In the genomic region with DNA sequence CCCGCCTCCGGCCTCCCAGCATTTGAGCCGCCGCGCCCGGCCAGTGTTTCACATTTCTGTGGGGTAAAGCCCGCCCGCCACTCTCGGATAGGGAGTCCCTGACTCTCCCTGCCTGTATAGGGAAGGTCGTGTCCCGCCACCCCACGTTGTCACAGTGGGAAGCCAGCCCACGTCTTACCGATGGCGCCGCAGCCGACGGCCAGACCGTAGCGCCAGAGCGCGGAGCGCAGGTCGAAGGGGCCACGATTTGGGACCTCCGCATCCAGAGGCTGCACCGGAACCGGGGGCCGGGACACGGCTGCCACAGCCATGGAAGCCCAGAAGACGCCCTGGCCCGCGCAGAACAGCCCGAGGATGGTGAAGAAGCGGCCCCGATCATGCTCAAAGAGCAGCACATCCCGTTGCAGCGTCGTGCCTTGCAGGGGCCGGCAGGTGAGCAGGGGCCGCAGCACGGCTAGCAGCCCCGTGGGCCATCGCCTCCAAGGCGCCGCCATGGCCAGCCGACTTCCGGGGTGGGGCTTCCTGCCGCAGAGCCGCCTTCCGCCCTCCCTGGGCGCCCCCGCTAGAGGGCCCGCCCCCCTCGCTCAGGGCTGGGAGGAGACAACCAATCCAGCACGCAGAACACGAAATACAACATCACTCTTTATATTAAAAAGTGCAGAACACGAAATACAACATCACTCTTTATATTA, we compare ENCODE assay signal across 1 cellular context.
TF ChIP-seq lines count a peak whose summit lies in the region.

A gene with protein sequence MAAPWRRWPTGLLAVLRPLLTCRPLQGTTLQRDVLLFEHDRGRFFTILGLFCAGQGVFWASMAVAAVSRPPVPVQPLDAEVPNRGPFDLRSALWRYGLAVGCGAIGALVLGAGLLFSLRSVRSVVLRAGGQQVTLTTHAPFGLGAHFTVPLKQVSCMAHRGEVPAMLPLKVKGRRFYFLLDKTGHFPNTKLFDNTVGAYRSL (minus strand): TSS at position 506 of the 692 bp plus-strand sequence. CDS start 12 bp downstream, at position 494.

TF ChIP-seq in K562, 482 proteins besides CTCF, POLR2A, EP300 and RAD21 (continued from another document and continues in another):
- TF ChIP-seq, protein P1, sequence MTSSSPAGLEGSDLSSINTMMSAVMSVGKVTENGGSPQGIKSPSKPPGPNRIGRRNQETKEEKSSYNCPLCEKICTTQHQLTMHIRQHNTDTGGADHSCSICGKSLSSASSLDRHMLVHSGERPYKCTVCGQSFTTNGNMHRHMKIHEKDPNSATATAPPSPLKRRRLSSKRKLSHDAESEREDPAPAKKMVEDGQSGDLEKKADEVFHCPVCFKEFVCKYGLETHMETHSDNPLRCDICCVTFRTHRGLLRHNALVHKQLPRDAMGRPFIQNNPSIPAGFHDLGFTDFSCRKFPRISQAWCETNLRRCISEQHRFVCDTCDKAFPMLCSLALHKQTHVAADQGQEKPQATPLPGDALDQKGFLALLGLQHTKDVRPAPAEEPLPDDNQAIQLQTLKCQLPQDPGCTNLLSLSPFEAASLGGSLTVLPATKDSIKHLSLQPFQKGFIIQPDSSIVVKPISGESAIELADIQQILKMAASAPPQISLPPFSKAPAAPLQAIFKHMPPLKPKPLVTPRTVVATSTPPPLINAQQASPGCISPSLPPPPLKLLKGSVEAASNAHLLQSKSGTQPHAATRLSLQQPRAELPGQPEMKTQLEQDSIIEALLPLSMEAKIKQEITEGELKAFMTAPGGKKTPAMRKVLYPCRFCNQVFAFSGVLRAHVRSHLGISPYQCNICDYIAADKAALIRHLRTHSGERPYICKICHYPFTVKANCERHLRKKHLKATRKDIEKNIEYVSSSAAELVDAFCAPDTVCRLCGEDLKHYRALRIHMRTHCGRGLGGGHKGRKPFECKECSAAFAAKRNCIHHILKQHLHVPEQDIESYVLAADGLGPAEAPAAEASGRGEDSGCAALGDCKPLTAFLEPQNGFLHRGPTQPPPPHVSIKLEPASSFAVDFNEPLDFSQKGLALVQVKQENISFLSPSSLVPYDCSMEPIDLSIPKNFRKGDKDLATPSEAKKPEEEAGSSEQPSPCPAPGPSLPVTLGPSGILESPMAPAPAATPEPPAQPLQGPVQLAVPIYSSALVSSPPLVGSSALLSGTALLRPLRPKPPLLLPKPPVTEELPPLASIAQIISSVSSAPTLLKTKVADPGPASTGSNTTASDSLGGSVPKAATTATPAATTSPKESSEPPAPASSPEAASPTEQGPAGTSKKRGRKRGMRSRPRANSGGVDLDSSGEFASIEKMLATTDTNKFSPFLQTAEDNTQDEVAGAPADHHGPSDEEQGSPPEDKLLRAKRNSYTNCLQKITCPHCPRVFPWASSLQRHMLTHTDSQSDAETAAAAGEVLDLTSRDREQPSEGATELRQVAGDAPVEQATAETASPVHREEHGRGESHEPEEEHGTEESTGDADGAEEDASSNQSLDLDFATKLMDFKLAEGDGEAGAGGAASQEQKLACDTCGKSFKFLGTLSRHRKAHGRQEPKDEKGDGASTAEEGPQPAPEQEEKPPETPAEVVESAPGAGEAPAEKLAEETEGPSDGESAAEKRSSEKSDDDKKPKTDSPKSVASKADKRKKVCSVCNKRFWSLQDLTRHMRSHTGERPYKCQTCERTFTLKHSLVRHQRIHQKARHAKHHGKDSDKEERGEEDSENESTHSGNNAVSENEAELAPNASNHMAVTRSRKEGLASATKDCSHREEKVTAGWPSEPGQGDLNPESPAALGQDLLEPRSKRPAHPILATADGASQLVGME (CRISPR knock-in tag; IDR thresholded peaks at IDR 0.05) = no peak
- TF ChIP-seq ZNF41 (CRISPR knock-in tag; conservative IDR thresholded peaks at IDR 0.05) = no peak
- TF ChIP-seq, protein P2, sequence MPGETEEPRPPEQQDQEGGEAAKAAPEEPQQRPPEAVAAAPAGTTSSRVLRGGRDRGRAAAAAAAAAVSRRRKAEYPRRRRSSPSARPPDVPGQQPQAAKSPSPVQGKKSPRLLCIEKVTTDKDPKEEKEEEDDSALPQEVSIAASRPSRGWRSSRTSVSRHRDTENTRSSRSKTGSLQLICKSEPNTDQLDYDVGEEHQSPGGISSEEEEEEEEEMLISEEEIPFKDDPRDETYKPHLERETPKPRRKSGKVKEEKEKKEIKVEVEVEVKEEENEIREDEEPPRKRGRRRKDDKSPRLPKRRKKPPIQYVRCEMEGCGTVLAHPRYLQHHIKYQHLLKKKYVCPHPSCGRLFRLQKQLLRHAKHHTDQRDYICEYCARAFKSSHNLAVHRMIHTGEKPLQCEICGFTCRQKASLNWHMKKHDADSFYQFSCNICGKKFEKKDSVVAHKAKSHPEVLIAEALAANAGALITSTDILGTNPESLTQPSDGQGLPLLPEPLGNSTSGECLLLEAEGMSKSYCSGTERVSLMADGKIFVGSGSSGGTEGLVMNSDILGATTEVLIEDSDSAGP (CRISPR knock-in tag; IDR thresholded peaks at IDR 0.05) = no peak
- TF ChIP-seq RBM39 (optimal IDR thresholded peaks at IDR 0.05; ENCODE audit: low read depth, low read length) = no peak
- TF ChIP-seq GATAD2B (IDR thresholded peaks at IDR 0.05; ENCODE audit: borderline replicate concordance) = no peak
- no peak for TF ChIP-seq POU5F1 (IDR thresholded peaks at IDR 0.05; ENCODE audit: borderline replicate concordance, low read depth, low read length, partially characterized antibody)
- TF ChIP-seq, protein P3, sequence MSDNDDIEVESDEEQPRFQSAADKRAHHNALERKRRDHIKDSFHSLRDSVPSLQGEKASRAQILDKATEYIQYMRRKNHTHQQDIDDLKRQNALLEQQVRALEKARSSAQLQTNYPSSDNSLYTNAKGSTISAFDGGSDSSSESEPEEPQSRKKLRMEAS (CRISPR knock-in tag; IDR thresholded peaks at IDR 0.05) = peak; percentile 82
- TF ChIP-seq SMARCE1 (IDR thresholded peaks at IDR 0.05) = no peak
- TF ChIP-seq, protein P4, sequence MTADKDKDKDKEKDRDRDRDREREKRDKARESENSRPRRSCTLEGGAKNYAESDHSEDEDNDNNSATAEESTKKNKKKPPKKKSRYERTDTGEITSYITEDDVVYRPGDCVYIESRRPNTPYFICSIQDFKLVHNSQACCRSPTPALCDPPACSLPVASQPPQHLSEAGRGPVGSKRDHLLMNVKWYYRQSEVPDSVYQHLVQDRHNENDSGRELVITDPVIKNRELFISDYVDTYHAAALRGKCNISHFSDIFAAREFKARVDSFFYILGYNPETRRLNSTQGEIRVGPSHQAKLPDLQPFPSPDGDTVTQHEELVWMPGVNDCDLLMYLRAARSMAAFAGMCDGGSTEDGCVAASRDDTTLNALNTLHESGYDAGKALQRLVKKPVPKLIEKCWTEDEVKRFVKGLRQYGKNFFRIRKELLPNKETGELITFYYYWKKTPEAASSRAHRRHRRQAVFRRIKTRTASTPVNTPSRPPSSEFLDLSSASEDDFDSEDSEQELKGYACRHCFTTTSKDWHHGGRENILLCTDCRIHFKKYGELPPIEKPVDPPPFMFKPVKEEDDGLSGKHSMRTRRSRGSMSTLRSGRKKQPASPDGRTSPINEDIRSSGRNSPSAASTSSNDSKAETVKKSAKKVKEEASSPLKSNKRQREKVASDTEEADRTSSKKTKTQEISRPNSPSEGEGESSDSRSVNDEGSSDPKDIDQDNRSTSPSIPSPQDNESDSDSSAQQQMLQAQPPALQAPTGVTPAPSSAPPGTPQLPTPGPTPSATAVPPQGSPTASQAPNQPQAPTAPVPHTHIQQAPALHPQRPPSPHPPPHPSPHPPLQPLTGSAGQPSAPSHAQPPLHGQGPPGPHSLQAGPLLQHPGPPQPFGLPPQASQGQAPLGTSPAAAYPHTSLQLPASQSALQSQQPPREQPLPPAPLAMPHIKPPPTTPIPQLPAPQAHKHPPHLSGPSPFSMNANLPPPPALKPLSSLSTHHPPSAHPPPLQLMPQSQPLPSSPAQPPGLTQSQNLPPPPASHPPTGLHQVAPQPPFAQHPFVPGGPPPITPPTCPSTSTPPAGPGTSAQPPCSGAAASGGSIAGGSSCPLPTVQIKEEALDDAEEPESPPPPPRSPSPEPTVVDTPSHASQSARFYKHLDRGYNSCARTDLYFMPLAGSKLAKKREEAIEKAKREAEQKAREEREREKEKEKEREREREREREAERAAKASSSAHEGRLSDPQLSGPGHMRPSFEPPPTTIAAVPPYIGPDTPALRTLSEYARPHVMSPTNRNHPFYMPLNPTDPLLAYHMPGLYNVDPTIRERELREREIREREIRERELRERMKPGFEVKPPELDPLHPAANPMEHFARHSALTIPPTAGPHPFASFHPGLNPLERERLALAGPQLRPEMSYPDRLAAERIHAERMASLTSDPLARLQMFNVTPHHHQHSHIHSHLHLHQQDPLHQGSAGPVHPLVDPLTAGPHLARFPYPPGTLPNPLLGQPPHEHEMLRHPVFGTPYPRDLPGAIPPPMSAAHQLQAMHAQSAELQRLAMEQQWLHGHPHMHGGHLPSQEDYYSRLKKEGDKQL (CRISPR knock-in tag; IDR thresholded peaks at IDR 0.05; ENCODE audit: borderline replicate concordance) = no peak
- TF ChIP-seq CHD1 (IDR thresholded peaks at IDR 0.05; ENCODE audit: low read length) = peak; percentile 56
- TF ChIP-seq IRF2 (CRISPR knock-in tag; IDR thresholded peaks at IDR 0.05) = no peak
- no peak for TF ChIP-seq SAFB2 (IDR thresholded peaks at IDR 0.05; ENCODE audit: borderline replicate concordance, low read depth, low read length, severe bottlenecking)
- no peak for TF ChIP-seq ZNF197 (CRISPR knock-in tag; IDR thresholded peaks at IDR 0.05; ENCODE audit: low read depth)
- no peak for TF ChIP-seq NBN (IDR thresholded peaks at IDR 0.05; ENCODE audit: low read depth)
- TF ChIP-seq, protein P5, sequence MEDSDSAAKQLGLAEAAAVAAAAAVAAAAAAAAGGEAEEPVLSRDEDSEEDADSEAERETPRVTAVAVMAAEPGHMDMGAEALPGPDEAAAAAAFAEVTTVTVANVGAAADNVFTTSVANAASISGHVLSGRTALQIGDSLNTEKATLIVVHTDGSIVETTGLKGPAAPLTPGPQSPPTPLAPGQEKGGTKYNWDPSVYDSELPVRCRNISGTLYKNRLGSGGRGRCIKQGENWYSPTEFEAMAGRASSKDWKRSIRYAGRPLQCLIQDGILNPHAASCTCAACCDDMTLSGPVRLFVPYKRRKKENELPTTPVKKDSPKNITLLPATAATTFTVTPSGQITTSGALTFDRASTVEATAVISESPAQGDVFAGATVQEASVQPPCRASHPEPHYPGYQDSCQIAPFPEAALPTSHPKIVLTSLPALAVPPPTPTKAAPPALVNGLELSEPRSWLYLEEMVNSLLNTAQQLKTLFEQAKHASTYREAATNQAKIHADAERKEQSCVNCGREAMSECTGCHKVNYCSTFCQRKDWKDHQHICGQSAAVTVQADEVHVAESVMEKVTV (CRISPR knock-in tag; IDR thresholded peaks at IDR 0.05) = no peak
- no peak for TF ChIP-seq ZNF124 (CRISPR knock-in tag; IDR thresholded peaks at IDR 0.05)
- TF ChIP-seq, protein P6, sequence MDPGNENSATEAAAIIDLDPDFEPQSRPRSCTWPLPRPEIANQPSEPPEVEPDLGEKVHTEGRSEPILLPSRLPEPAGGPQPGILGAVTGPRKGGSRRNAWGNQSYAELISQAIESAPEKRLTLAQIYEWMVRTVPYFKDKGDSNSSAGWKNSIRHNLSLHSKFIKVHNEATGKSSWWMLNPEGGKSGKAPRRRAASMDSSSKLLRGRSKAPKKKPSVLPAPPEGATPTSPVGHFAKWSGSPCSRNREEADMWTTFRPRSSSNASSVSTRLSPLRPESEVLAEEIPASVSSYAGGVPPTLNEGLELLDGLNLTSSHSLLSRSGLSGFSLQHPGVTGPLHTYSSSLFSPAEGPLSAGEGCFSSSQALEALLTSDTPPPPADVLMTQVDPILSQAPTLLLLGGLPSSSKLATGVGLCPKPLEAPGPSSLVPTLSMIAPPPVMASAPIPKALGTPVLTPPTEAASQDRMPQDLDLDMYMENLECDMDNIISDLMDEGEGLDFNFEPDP (CRISPR knock-in tag; IDR thresholded peaks at IDR 0.05) = no peak
- TF ChIP-seq, protein P7, sequence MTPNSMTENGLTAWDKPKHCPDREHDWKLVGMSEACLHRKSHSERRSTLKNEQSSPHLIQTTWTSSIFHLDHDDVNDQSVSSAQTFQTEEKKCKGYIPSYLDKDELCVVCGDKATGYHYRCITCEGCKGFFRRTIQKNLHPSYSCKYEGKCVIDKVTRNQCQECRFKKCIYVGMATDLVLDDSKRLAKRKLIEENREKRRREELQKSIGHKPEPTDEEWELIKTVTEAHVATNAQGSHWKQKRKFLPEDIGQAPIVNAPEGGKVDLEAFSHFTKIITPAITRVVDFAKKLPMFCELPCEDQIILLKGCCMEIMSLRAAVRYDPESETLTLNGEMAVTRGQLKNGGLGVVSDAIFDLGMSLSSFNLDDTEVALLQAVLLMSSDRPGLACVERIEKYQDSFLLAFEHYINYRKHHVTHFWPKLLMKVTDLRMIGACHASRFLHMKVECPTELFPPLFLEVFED (CRISPR knock-in tag; conservative IDR thresholded peaks at IDR 0.05) = no peak
- TF ChIP-seq, protein P8, sequence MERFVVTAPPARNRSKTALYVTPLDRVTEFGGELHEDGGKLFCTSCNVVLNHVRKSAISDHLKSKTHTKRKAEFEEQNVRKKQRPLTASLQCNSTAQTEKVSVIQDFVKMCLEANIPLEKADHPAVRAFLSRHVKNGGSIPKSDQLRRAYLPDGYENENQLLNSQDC (CRISPR knock-in tag; IDR thresholded peaks at IDR 0.05) = no peak
- no peak for TF ChIP-seq GTF2F1 (IDR thresholded peaks at IDR 0.05; ENCODE audit: low read depth, low read length)
- TF ChIP-seq, protein P9, sequence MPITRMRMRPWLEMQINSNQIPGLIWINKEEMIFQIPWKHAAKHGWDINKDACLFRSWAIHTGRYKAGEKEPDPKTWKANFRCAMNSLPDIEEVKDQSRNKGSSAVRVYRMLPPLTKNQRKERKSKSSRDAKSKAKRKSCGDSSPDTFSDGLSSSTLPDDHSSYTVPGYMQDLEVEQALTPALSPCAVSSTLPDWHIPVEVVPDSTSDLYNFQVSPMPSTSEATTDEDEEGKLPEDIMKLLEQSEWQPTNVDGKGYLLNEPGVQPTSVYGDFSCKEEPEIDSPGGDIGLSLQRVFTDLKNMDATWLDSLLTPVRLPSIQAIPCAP (CRISPR knock-in tag; IDR thresholded peaks at IDR 0.05; ENCODE audit: borderline replicate concordance) = peak; percentile 78; the same call in 1 of the 2 replicates
- no peak for TF ChIP-seq DMBX1 (CRISPR knock-in tag; IDR thresholded peaks at IDR 0.05; ENCODE audit: borderline replicate concordance)
- TF ChIP-seq FOXJ3 (CRISPR knock-in tag; IDR thresholded peaks at IDR 0.05) = no peak
- no peak; the same call in 1 of the 2 replicates for TF ChIP-seq KLF13 (tag; IDR thresholded peaks at IDR 0.05; ENCODE audit: borderline replicate concordance, low read depth)
- peak; percentile 55; the same call in 1 of the 2 replicates for TF ChIP-seq L3MBTL2 (IDR thresholded peaks at IDR 0.05)
- peak; percentile 84 for TF ChIP-seq TAF1 (IDR thresholded peaks at IDR 0.05; ENCODE audit: control insufficient read depth, extremely low read depth, insufficient read depth, low read length, severe bottlenecking)
- no peak for TF ChIP-seq BCOR (IDR thresholded peaks at IDR 0.05)
- TF ChIP-seq GABPA (tag; conservative IDR thresholded peaks at IDR 0.05; ENCODE audit: low read depth) = peak; percentile 94
- no peak for TF ChIP-seq ZNF696 (CRISPR knock-in tag; conservative IDR thresholded peaks at IDR 0.05)
- no peak for TF ChIP-seq ZNF121 (CRISPR knock-in tag; conservative IDR thresholded peaks at IDR 0.05)
- peak; percentile 69; the same call in 1 of the 2 replicates for TF ChIP-seq PML (IDR thresholded peaks at IDR 0.05; ENCODE audit: low read length)
- TF ChIP-seq MED1 (CRISPR knock-in tag; IDR thresholded peaks at IDR 0.05; ENCODE audit: borderline replicate concordance) = no peak
- no peak for TF ChIP-seq CREBBP (IDR thresholded peaks at IDR 0.05; ENCODE audit: low read depth, low read length)
- no peak for TF ChIP-seq ZFPM2 (CRISPR knock-in tag; IDR thresholded peaks at IDR 0.05)
- TF ChIP-seq NR4A1 (CRISPR knock-in tag; IDR thresholded peaks at IDR 0.05) = no peak
- TF ChIP-seq NR4A1 (tag; IDR thresholded peaks at IDR 0.05) = no peak
- TF ChIP-seq ZNF79 (CRISPR knock-in tag; IDR thresholded peaks at IDR 0.05; ENCODE audit: low read depth) = no peak
- TF ChIP-seq MEF2D (tag; conservative IDR thresholded peaks at IDR 0.05; ENCODE audit: low read depth) = no peak
- TF ChIP-seq CAMTA2 (CRISPR knock-in tag; conservative IDR thresholded peaks at IDR 0.05) = no peak; the same call in 1 of the 2 replicates
- TF ChIP-seq BRF1 (IDR thresholded peaks at IDR 0.05; ENCODE audit: borderline replicate concordance, extremely low read depth, insufficient read length) = no peak
